Comparison of ENCODE assay signal across 8 cellular contexts in the genomic region with DNA sequence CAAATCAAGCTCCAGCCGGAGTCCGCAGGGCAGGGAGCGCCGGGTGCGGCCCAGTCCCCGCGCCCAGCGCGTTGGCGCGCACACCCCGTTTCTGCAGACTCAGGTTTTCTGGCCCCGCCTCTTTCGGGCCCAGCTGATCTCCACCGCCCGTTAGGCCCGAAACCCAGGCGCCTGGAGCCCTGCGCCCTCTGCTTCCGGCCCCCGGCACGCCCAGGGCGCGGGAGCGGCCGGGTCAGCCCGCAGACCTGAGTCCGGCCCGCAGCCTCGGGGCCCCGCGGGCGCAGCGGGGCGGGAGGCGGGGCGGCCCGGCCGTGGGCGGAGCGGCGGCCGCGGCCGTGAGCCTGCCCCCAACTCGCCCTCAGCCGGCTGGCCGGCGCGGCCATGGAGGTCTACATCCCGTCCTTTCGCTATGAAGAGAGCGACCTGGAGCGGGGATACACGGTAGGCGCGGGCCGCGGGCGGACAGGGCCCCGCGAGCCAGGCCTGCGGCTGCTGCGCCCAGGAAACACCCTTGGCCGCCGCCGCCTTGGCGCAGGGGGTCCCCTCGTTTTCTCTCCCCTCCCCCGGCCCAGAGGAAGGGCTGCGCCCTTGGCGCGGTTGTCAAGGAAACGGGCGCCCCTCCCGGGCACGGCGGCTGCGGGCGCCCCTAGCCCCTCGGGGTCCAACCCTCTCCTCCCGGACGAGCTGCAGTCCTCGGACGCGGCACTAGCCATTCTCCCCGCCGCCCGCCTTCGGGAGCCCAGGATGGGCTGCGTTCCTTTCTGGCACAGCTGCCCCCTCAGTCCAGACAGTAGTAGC. TPM values are rescaled to one million over a fixed set of nuclear protein-coding genes. Genes with fewer than 3 reads are reported as not detected.
DNase-seq lines count a peak whose midpoint lies in the region; ATAC-seq lines count a peak whose summit lies in the region.

A gene with protein sequence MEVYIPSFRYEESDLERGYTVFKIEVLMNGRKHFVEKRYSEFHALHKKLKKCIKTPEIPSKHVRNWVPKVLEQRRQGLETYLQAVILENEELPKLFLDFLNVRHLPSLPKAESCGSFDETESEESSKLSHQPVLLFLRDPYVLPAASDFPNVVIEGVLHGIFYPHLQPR (plus strand): TSS at position 361 of the 798 bp plus-strand sequence. CDS start 21 bp downstream, at position 382.

- peaks cover 55% of the 10 kb centered on the region for H3K4me1 Mint-ChIP-seq in dendritic cell treated with granulocyte-macrophage colony-stimulating factor and Interleukin-4, amounts not matched to agents 40 ng/mL and 50 ng/mL, for 4 days (ENCODE audit: low read depth)

- H3K36me3 Mint-ChIP-seq in dendritic cell treated with granulocyte-macrophage colony-stimulating factor and Interleukin-4, amounts not matched to agents 40 ng/mL and 50 ng/mL, for 4 days (ENCODE audit: low read depth), result peaks cover 11% of the 10 kb centered on the region

- H3K4me3 Mint-ChIP-seq in dendritic cell treated with granulocyte-macrophage colony-stimulating factor and Interleukin-4, amounts not matched to agents 40 ng/mL and 50 ng/mL, for 4 days, result peak within 1 kb of the TSS; percentile 83

- peaks cover 5% of the 10 kb centered on the region for H3K9me3 Mint-ChIP-seq in dendritic cell treated with granulocyte-macrophage colony-stimulating factor and Interleukin-4, amounts not matched to agents 40 ng/mL and 50 ng/mL, for 4 days

- no peaks in the 10 kb centered on the region for H3K27me3 Mint-ChIP-seq in dendritic cell treated with granulocyte-macrophage colony-stimulating factor and Interleukin-4, amounts not matched to agents 40 ng/mL and 50 ng/mL, for 4 days

- peak; percentile 80 for ATAC-seq in GM18519 (IDR thresholded peaks at IDR 0.05; ENCODE audit: low FRiP score, unreplicated experiment)
- ATAC-seq in HG03025 (IDR thresholded peaks at IDR 0.05; ENCODE audit: low FRiP score, unreplicated experiment), result peak; percentile 80

- intact Hi-C loops in dendritic cell treated with granulocyte-macrophage colony-stimulating factor and Interleukin-4, amounts not matched to agents 40 ng/mL and 50 ng/mL, for 4 days (cut with micrococcal nuclease), result no loop called here

- H3K27ac Mint-ChIP-seq in dendritic cell treated with granulocyte-macrophage colony-stimulating factor and Interleukin-4, amounts not matched to agents 40 ng/mL and 50 ng/mL, for 4 days, result peak within 1 kb of the TSS; percentile 93

- DNase-seq in A172 (ENCODE audit: low spot score) (peak; percentile 72), NCI-H226 (peak; percentile 90), left kidney (ENCODE audit: low read depth, low spot score) (peak; percentile 92)
- peak; percentile 77 for DNase-seq in activated CD4-positive, alpha-beta T cell treated with anti-CD3 and anti-CD28 coated beads for 48 hours
- peak; percentile 24 to 56 for DNase-seq in stimulated activated CD4-positive, alpha-beta T cell treated with anti-CD3 and anti-CD28 coated beads, Interleukin-1b, Interleukin-23, amount 100 ng/mL, for 4 hours (ENCODE audit: low read depth in 2 of 2)

RNA-seq across cellular contexts. Expression of the gene that starts here (rescaled TPM):
- 26.2 and 34.3 TPM in 2 replicates for total RNA-seq in A172 (2014; rRNA removed; shearing (Covaris generic))

Comparison
In these comparisons a context has a peak if more than half of its experiments do, and no peak if none do; other contexts are left out.
1. Peak in every context shown above with its lines: DNase-seq and ATAC-seq.
2. DNase-seq: peak in every context shown above with its lines; median percentile 92 in left kidney; 90 in NCI-H226; 77 in activated CD4-positive, alpha-beta T cell treated with anti-CD3 and anti-CD28 coated beads for 48 hours; 72 in A172; 40 in stimulated activated CD4-positive, alpha-beta T cell treated with anti-CD3 and anti-CD28 coated beads, Interleukin-1b, Interleukin-23, amount 100 ng/mL, for 4 hours.